15 cellular contexts compared by ENCODE assay signal in the genomic region with DNA sequence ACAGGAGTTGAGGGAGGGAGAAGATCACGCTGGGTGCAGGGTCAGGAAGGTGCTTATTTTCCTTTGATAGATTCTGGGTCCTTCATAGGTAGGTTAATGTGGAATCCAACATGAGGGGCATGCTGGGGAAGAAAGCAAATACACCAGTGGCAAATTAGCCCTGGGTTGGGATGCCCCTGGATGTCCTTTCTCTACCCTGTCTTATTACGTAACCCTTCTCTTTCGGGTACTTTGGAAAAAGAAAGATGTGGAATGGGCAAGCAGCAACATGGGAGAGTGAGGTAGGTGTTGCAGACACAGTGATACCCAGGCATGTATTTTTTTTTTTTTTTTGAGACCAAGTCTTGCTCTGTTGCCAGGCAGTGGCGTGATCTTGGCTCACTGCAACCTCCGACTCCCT. TPM values are rescaled to one million over a fixed set of nuclear protein-coding genes. Genes with fewer than 3 reads are reported as not detected.
DNase-seq lines count a peak whose midpoint lies in the region; ATAC-seq and TF ChIP-seq lines count a peak whose summit lies in the region.
"Had no signal": no experiment of that assay in that cellular context is flagged by ENCODE, and none has a peak within 500 bp of the region (broad histone marks: within the 10 kb centered on the region; RNA-seq: fewer than 3 reads in every experiment).

No MANE protein-coding gene starts in this region.

- TF ChIP-seq CTCF in heart right ventricle (IDR thresholded peaks at IDR 0.05) (no peak), WTC11 (IDR thresholded peaks at IDR 0.05) (no peak), foreskin keratinocyte (conservative IDR thresholded peaks at IDR 0.05) (no peak), type B pancreatic cell (conservative IDR thresholded peaks at IDR 0.05) (no peak)

- no peak overlapping the region for H3K18ac ChIP-seq in mesendoderm (ENCODE audit: low read length)

- no peak for ATAC-seq in heart right ventricle
- no peak for ATAC-seq in left ventricle myocardium superior
- ATAC-seq in WTC11, result no peak
- ATAC-seq in foreskin keratinocyte, result peak; percentile 7
- no peak for ATAC-seq in GM21825 (IDR thresholded peaks at IDR 0.05; ENCODE audit: unreplicated experiment)

- POLR2A ChIA-PET in WTC11 (lab: Charles Lee), result no interaction called here

- H3K79me1 ChIP-seq in mesendoderm (ENCODE audit: low read length), result peaks cover 23% of the 10 kb centered on the region

- CTCF ChIA-PET in WTC11 (lab: Charles Lee), result interaction anchor here (1.4 to 2.8 kb wide), 4 partner anchors 9 to 37 kb away, joined by 4 to 12 read pairs (median 8); a partner anchor contains a TSS

- H3K27ac ChIP-seq in heart right ventricle, result peak overlapping the region in 7 of 10 donors; percentile 33 to 68 (median 56)
- no peak overlapping the region for H3K27ac ChIP-seq in foreskin keratinocyte
- H3K27ac ChIP-seq in mesendoderm (ENCODE audit: low read depth, low read length), result no peak overlapping the region
- H3K27ac ChIP-seq: ovary had no signal

- H3K4me2 ChIP-seq in mesendoderm (ENCODE audit: low read length), result no peak overlapping the region

- no peak overlapping the region for H4K8ac ChIP-seq in mesendoderm (ENCODE audit: low read depth, low read length)

- H3K9me3 Mint-ChIP-seq in WTC11, result no peaks in the 10 kb centered on the region
- no peaks in the 10 kb centered on the region for H3K9me3 Mint-ChIP-seq in type B pancreatic cell

- H3K56ac ChIP-seq in mesendoderm (ENCODE audit: low read length), result no peak overlapping the region

- H3K23ac ChIP-seq in mesendoderm (ENCODE audit: low read length), result no peak overlapping the region

- H3K36me3 Mint-ChIP-seq in WTC11, result peaks cover 14% of the 10 kb centered on the region
- H3K36me3 Mint-ChIP-seq in type B pancreatic cell, result peaks cover 4% of the 10 kb centered on the region

- H3K4me1 Mint-ChIP-seq in WTC11 (peaks cover 8% of the 10 kb centered on the region), type B pancreatic cell (ENCODE audit: unreplicated experiment) (peaks cover 14% of the 10 kb centered on the region)

- WGBS in heart right ventricle, 2 donors, result 91 to 92% methylated on average over 5 of the region's 5 CpGs
- no CpG with 5 or more reads among the region's 5 CpGs for WGBS in mesendoderm (ENCODE audit: extremely low coverage, insufficient coverage, low lambda C conversion rate)

- H2BK5ac ChIP-seq in mesendoderm (ENCODE audit: low read length), result no peak overlapping the region

- H3K4me1 ChIP-seq in heart right ventricle (peaks cover 0 to 74% (median 49%) of the 10 kb centered on the region in 9 donors), foreskin keratinocyte (peaks cover 28% of the 10 kb centered on the region), mesendoderm (ENCODE audit: control insufficient read depth, low read depth, low read length) (peaks cover 3% of the 10 kb centered on the region)

- H2AK5ac ChIP-seq in mesendoderm (ENCODE audit: low read length), result no peak overlapping the region

- intact Hi-C loops in heart right ventricle (cut with DNase I), result no loop called here
- intact Hi-C loops in left ventricle myocardium superior (cut with micrococcal nuclease), result no loop called here

- H4K5ac ChIP-seq in mesendoderm (ENCODE audit: low read length), result no peak overlapping the region

- no peaks in the 10 kb centered on the region for H3K9me3 ChIP-seq in heart right ventricle
- H3K9me3 ChIP-seq: ovary, suprapubic skin had no signal

- H3K79me2 ChIP-seq in mesendoderm (ENCODE audit: control insufficient read depth, insufficient read depth, low read length), result peaks cover 39% of the 10 kb centered on the region

- H3K36me3 ChIP-seq in heart right ventricle, result peaks cover 0 to 76% (median 8%) of the 10 kb centered on the region in 9 donors
- H3K36me3 ChIP-seq in mesendoderm (ENCODE audit: control insufficient read depth, insufficient read depth, low read length), result peaks cover 6% of the 10 kb centered on the region
- H3K36me3 ChIP-seq: ovary had no signal

- no peak overlapping the region for H2BK120ac ChIP-seq in mesendoderm (ENCODE audit: low read depth, low read length)

- H3K4ac ChIP-seq in mesendoderm (ENCODE audit: low read depth, low read length), result no peak overlapping the region

- H3K4me3 Mint-ChIP-seq in WTC11 (no peak overlapping the region), type B pancreatic cell (no peak overlapping the region)

- H3K27ac Mint-ChIP-seq in WTC11 (peak overlapping the region; percentile 23; the same call in 1 of the 2 replicates), type B pancreatic cell (peak overlapping the region; percentile 6)

- H3K4me3 ChIP-seq in heart right ventricle, result no peak overlapping the region
- H3K4me3 ChIP-seq in mesendoderm (ENCODE audit: low read length), result no peak overlapping the region
- H3K4me3 ChIP-seq: ovary, suprapubic skin had no signal

- H3K27me3 ChIP-seq in heart right ventricle (no peaks in the 10 kb centered on the region), foreskin keratinocyte (no peaks in the 10 kb centered on the region), mesendoderm (ENCODE audit: insufficient read depth, low read length, poor library complexity) (no peaks in the 10 kb centered on the region)
- H3K27me3 ChIP-seq: ovary, suprapubic skin had no signal

- no peaks in the 10 kb centered on the region for H3K27me3 Mint-ChIP-seq in WTC11 (ENCODE audit: low read depth)
- no peaks in the 10 kb centered on the region for H3K27me3 Mint-ChIP-seq in type B pancreatic cell

- DNase-seq in heart right ventricle, result no peak
- no peak for DNase-seq in left ventricle myocardium superior
- DNase-seq in WTC11 (ENCODE audit: low spot score), result no peak
- no peak for DNase-seq in foreskin keratinocyte
- no peak for DNase-seq in type B pancreatic cell (ENCODE audit: extremely low spot score, unreplicated experiment)
- DNase-seq in DMS153 (lab: John Stamatoyannopoulos, UW), result no peak
- DNase-seq in mesendoderm, result no peak
- DNase-seq: amniotic stem cell, mesenchymal stem cell, NCI-H1694 treated with DMSO at 0.1 percent for 48 hours, NCI-H526 treated with DMSO at 0.1 percent for 48 hours, ovary had no signal

- H3K9ac ChIP-seq in mesendoderm (ENCODE audit: low read length), result no peak overlapping the region

- H2BK15ac ChIP-seq in mesendoderm (replicated peaks; ENCODE audit: low read depth), result no peak overlapping the region

TF ChIP-seq in WTC11, 78 proteins besides CTCF, POLR2A, EP300 and RAD21:
- no peak for TF ChIP-seq CBFB (CRISPR knock-in tag; IDR thresholded peaks at IDR 0.05; ENCODE audit: low read depth)
- TF ChIP-seq, protein P1, sequence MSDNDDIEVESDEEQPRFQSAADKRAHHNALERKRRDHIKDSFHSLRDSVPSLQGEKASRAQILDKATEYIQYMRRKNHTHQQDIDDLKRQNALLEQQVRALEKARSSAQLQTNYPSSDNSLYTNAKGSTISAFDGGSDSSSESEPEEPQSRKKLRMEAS (CRISPR knock-in tag; IDR thresholded peaks at IDR 0.05), result no peak

RNA-seq across cellular contexts. Expression of a gene that starts 9.1 kb away (rescaled TPM):
- total RNA-seq in heart right ventricle (10 to 100 TPM; 28.4 to 59.2 (median 42.4) TPM), left ventricle myocardium superior (38.2 TPM), WTC11 (2021) (27.4 TPM in 3 replicates), foreskin keratinocyte (26.1 and 26.5 TPM in 2 replicates), type B pancreatic cell (ENCODE audit: low replicate concordance) (41.1 and 47.3 TPM in 2 replicates)
- polyA plus RNA-seq in heart right ventricle (10 to 100 TPM; 22.6 to 85.6 TPM), foreskin keratinocyte (9.6 and 9.9 TPM in 2 replicates)
- 23.3 TPM for polyA plus RNA-seq in mesendoderm (2013, experiment 1 of 2)
- 22.1 TPM for polyA plus RNA-seq in mesendoderm (2013, experiment 2 of 2)

RNA-seq across cellular contexts. Expression of a gene that starts 28.3 kb away (rescaled TPM):
- total RNA-seq in heart right ventricle (10 to 100 TPM; 31.0 to 62.1 (median 44.0) TPM), left ventricle myocardium superior (33.8 TPM), WTC11 (2021) (9.4 to 10.2 TPM (median 9.8 TPM) in 3 replicates), foreskin keratinocyte (9.0 and 11.4 TPM in 2 replicates), type B pancreatic cell (ENCODE audit: low replicate concordance) (20.1 and 22.1 TPM in 2 replicates)
- polyA plus RNA-seq in heart right ventricle (10 to 100 TPM; 33.1 to 33.7 TPM), foreskin keratinocyte (9.3 and 10.7 TPM in 2 replicates)
- polyA plus RNA-seq in mesendoderm (2013, experiment 1 of 2), result 4.0 TPM
- 4.0 TPM for polyA plus RNA-seq in mesendoderm (2013, experiment 2 of 2)

RNA-seq across cellular contexts. Expression of a gene that starts 37.3 kb away (rescaled TPM):
- total RNA-seq in heart right ventricle (10 to 100 TPM in 9 of 10 donors, 1 to 10 TPM in 1; 9.9 to 14.4 (median 12.8) TPM), left ventricle myocardium superior (14.2 TPM), WTC11 (2021) (20.5 to 22.6 TPM (median 20.7 TPM) in 3 replicates), foreskin keratinocyte (14.1 and 14.2 TPM in 2 replicates), type B pancreatic cell (ENCODE audit: low replicate concordance) (17.3 and 21.7 TPM in 2 replicates)
- polyA plus RNA-seq in heart right ventricle (1 to 10 TPM; 7.3 to 9.6 TPM), foreskin keratinocyte (7.9 and 8.4 TPM in 2 replicates)
- 9.4 TPM for polyA plus RNA-seq in mesendoderm (2013, experiment 1 of 2)
- 8.9 TPM for polyA plus RNA-seq in mesendoderm (2013, experiment 2 of 2)

RNA-seq across cellular contexts. Expression of a gene that starts 37.4 kb away (rescaled TPM):
- total RNA-seq in heart right ventricle (10 to 100 TPM; 22.0 to 39.2 (median 30.7) TPM), left ventricle myocardium superior (30.9 TPM), WTC11 (2021) (50.3 to 59.3 TPM (median 52.5 TPM) in 3 replicates), foreskin keratinocyte (32.2 and 32.7 TPM in 2 replicates), type B pancreatic cell (ENCODE audit: low replicate concordance) (39.1 and 66.9 TPM in 2 replicates)
- polyA plus RNA-seq in heart right ventricle (10 to 100 TPM; 18.1 to 57.8 TPM), foreskin keratinocyte (27.5 and 30.4 TPM in 2 replicates)
- 35.9 TPM for polyA plus RNA-seq in mesendoderm (2013, experiment 1 of 2)
- polyA plus RNA-seq in mesendoderm (2013, experiment 2 of 2), result 35.7 TPM

RNA-seq across cellular contexts. Expression of a gene that starts 37.5 kb away (rescaled TPM):
- total RNA-seq in heart right ventricle (1 to 10 TPM in 1 of 10 donors, under 1 TPM in 9; 0.07 to 1.0 (median 0.44) TPM), left ventricle myocardium superior (0.87 TPM), WTC11 (2021) (48.5 to 55.0 TPM (median 49.8 TPM) in 3 replicates), foreskin keratinocyte (36.2 and 41.7 TPM in 2 replicates), type B pancreatic cell (ENCODE audit: low replicate concordance) (65.6 and 150 TPM in 2 replicates)
- polyA plus RNA-seq in heart right ventricle (under 1 TPM; 0.25 to 0.66 TPM), foreskin keratinocyte (20.9 and 26.1 TPM in 2 replicates)
- 26.2 TPM for polyA plus RNA-seq in mesendoderm (2013, experiment 1 of 2)
- polyA plus RNA-seq in mesendoderm (2013, experiment 2 of 2), result 26.6 TPM
- total RNA-seq: T-helper 2 cell treated with Interferon-gamma antibody and Interleukin-4, amounts not matched to agents 100 ng/mL and 5 ng/mL, for 36 hours had no signal

Comparison
In these comparisons a context has a peak if more than half of its experiments do, and no peak if none do; other contexts are left out.
1. H3K27ac ChIP-seq: peak in heart right ventricle (7 of 10); none in foreskin keratinocyte (single experiment) and mesendoderm (single experiment).